13 cellular contexts compared by ENCODE assay signal in the genomic region with DNA sequence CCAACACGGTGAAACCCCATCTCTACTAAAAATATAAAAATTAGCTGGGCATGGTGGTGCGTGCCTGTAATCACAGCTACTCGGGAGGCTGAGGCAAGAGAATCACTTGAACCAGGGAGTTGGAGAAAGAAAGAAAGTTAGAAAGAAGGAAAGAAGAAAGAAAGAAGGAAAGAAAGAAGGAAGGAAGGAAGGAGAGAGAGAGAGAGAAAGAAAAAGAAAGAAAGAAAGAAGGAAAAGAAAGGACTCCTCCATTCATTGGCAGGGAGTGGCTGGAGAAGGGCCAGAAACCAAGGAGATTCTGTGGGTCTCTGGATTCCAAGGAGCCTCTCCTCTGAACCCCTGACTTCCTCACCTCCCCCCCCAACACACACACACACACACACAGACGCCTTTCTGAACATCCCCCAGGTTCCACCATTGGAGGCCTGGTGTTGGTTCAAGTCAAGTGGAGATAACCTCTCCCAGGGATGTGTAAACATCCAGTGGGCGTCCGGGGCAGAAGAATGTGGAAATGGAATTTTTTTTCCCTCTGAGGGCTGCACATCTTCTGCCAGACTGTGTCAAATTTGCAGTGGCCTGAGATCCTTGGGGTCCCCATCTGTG.
"Had no signal": no experiment of that assay in that cellular context is flagged by ENCODE, and none has a peak within 500 bp of the region (broad histone marks: within the 10 kb centered on the region; RNA-seq: fewer than 3 reads in every experiment).

No MANE protein-coding gene starts in this region.

- FAIRE-seq: small intestine had no signal

- DNase-seq: activated CD4-positive, alpha-beta T cell treated with anti-CD3 and anti-CD28 coated beads, Interleukin-2, amount 10 ng/mL, durations not matched to agents 7 days and 5 days; activated CD4-positive, CD25-positive, alpha-beta regulatory T cell; activated CD8-positive, alpha-beta memory T cell treated with anti-CD3 and anti-CD28 coated beads for 24 hours; activated naive CD8-positive, alpha-beta T cell treated with anti-CD3 and anti-CD28 coated beads for 36 hours; gastrocnemius medialis; heart left ventricle; left cardiac atrium; occipital lobe; small intestine; SW 1271 had no signal

- H3K4me1 ChIP-seq: gastrocnemius medialis, heart left ventricle, right atrium auricular region had no signal

- H3K36me3 ChIP-seq: gastrocnemius medialis, heart left ventricle, right atrium auricular region had no signal

- H3K4me3 ChIP-seq: gastrocnemius medialis, heart left ventricle, right atrium auricular region had no signal

- H3K27ac ChIP-seq: epithelial cell of prostate, gastrocnemius medialis, heart left ventricle, right atrium auricular region had no signal

- ATAC-seq: gastrocnemius medialis; heart left ventricle; left cardiac atrium; natural killer cell treated with Interleukin-12 subunit alpha and Interleukin-12 subunit beta and Interleukin-15 and Interleukin-18, amount 100 ng/mL, for 72 hours had no signal

- H3K27me3 ChIP-seq: right atrium auricular region had no signal

- H3K9me3 ChIP-seq: gastrocnemius medialis, heart left ventricle, right atrium auricular region had no signal
